8 cellular contexts compared by ENCODE assay signal in the genomic region with DNA sequence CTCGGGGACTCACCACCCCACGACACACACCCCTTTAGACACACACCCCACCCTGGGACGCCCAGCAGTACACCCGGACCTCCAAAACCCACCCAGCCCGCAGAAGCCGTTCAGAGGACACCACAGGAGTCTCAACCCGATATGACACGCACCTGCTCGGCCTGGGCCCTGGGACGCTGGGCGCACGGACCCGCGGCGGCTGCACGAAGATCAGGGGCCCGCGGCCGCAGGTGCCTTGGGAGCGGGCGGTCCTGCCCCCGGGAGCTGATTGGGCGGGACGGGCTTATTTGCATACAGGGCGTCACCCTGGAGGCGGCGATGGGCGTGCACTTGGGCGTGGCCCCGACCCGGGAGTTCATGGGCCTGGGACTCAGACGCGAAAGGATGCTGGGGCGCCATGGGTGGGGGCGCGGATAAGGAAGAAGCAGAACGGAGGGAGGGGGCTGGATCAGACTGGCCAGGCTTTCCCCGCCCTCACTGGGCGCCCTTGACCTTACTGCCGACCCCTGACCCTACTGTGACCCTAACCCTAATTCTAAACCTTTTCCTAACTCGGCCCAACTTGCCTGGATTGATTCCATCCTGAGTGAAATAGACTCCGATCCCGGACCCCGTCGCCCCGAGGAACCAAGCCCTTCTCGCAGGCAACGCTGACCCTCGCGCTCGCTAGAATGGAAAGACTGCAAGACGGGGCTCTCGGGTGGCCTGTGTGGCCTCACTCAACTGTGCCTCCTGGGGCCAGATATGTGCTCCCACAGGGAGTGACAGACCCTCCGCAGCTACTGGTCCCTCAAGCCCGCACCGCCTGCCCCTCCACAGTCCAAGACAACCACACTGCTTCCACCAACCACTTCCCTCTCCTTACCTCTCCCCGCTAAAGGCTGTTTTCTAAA. TPM values are rescaled to one million over a fixed set of nuclear protein-coding genes. Genes with fewer than 3 reads are reported as not detected.
DNase-seq lines count a peak whose midpoint lies in the region; ATAC-seq lines count a peak whose summit lies in the region.

A gene (minus strand): TSS at position 211 of the 893 bp plus-strand sequence. CDS start 19,528 bp downstream, outside the sequence.

- peak; percentile 17 for DNase-seq in NCI-H345 treated with DMSO at 0.1 percent for 48 hours (lab: John Stamatoyannopoulos, UW; ENCODE audit: unreplicated experiment)
- peak; percentile 78 for DNase-seq in activated CD4-positive, alpha-beta memory T cell treated with anti-CD3 and anti-CD28 coated beads, Interleukin-2, amount 10 ng/mL, durations not matched to agents 7 days and 5 days
- peak; percentile 68 for DNase-seq in effector CD4-positive, alpha-beta T cell
- DNase-seq in medulla oblongata (ENCODE audit: extremely low spot score) = peak; percentile 23
- peak; percentile 39 to 43 for DNase-seq in stimulated activated CD8-positive, alpha-beta memory T cell treated with anti-CD3 and anti-CD28 coated beads, Interleukin-15, amount 100 ng/mL, for 4 hours (ENCODE audit: low read depth in 2 of 2)
- no peak for DNase-seq in NCI-H1417 treated with DMSO at 0.1 percent for 48 hours (lab: John Stamatoyannopoulos, UW)

- CTCF ChIA-PET in activated CD4-positive, alpha-beta memory T cell treated with anti-CD3 and anti-CD28 coated beads, Interleukin-2, amount 10 ng/mL, durations not matched to agents 7 days and 5 days (lab: Charles Lee) = interaction anchor here (0.6 kb wide), 1 partner anchor 14 kb away, joined by 3 read pairs; no protein-coding TSS in a partner anchor

- H3K27ac Mint-ChIP-seq in activated CD4-positive, alpha-beta memory T cell treated with anti-CD3 and anti-CD28 coated beads, Interleukin-2, amount 10 ng/mL, durations not matched to agents 7 days and 5 days = no peak within 1 kb of the TSS

- H3K4me1 Mint-ChIP-seq in activated CD4-positive, alpha-beta memory T cell treated with anti-CD3 and anti-CD28 coated beads, Interleukin-2, amount 10 ng/mL, durations not matched to agents 7 days and 5 days = peaks cover 13% of the 10 kb centered on the region

- no peak within 1 kb of the TSS for H3K4me3 Mint-ChIP-seq in activated CD4-positive, alpha-beta memory T cell treated with anti-CD3 and anti-CD28 coated beads, Interleukin-2, amount 10 ng/mL, durations not matched to agents 7 days and 5 days

- H3K36me3 Mint-ChIP-seq in activated CD4-positive, alpha-beta memory T cell treated with anti-CD3 and anti-CD28 coated beads, Interleukin-2, amount 10 ng/mL, durations not matched to agents 7 days and 5 days (ENCODE audit: low read depth) = no peaks in the 10 kb centered on the region

- no peaks in the 10 kb centered on the region for H3K9me3 Mint-ChIP-seq in activated CD4-positive, alpha-beta memory T cell treated with anti-CD3 and anti-CD28 coated beads, Interleukin-2, amount 10 ng/mL, durations not matched to agents 7 days and 5 days

- peaks cover 3% of the 10 kb centered on the region for H3K27me3 Mint-ChIP-seq in activated CD4-positive, alpha-beta memory T cell treated with anti-CD3 and anti-CD28 coated beads, Interleukin-2, amount 10 ng/mL, durations not matched to agents 7 days and 5 days

- peak; percentile 59 for ATAC-seq in GM18517 (IDR thresholded peaks at IDR 0.05; ENCODE audit: unreplicated experiment)
- ATAC-seq in HG02970 (IDR thresholded peaks at IDR 0.05; ENCODE audit: low FRiP score, unreplicated experiment) = peak; percentile 68

- POLR2A ChIA-PET in activated CD4-positive, alpha-beta memory T cell treated with anti-CD3 and anti-CD28 coated beads, Interleukin-2, amount 10 ng/mL, durations not matched to agents 7 days and 5 days (lab: Charles Lee) = interaction anchor here (1.0 to 2.1 kb wide), 3 partner anchors 10 to 14 kb away, joined by 4 to 6 read pairs (median 6); no protein-coding TSS in a partner anchor

RNA-seq across cellular contexts. Expression of the gene that starts here (rescaled TPM):
- 1 to 10 TPM; 1.6 to 5.4 TPM for total RNA-seq in activated CD4-positive, alpha-beta memory T cell treated with anti-CD3 and anti-CD28 coated beads, Interleukin-2, amount 10 ng/mL, durations not matched to agents 7 days and 5 days
